Comparison of ENCODE assay signal across 8 cellular contexts in the genomic region with DNA sequence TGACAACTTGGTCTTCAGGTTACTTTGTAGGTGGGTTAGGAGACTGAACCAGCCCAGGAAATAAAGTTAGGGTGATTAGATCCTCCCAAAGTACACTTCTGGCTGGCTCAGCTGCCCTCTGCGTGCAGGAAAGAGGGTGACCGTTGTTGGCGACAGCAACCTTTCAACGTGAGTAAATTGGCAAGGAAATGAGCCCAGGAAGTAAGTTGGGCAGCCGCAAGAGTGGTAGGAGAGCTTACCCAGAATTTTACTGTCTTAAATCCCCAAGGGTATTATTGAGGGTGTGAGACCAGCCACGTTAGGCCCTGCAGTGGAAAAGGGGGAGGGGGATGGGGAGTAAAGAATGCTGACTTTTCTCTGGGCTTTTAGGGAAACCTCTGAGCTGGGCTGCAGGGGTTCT. TPM values are rescaled to one million over a fixed set of nuclear protein-coding genes. Genes with fewer than 3 reads are reported as not detected.
A peak's percentile ranks its signal among the peaks of the same experiment; 100 is the strongest.
DNase-seq lines count a peak whose midpoint lies in the region; ATAC-seq and TF ChIP-seq lines count a peak whose summit lies in the region.

No MANE protein-coding gene starts in this region.

- peak overlapping the region; percentile 91 for H3K4me3 Mint-ChIP-seq in WTC11

- peaks cover 69% of the 10 kb centered on the region for H3K27me3 Mint-ChIP-seq in WTC11 (ENCODE audit: low read depth)

- no peak overlapping the region for H3K27ac ChIP-seq in HUES64 (ENCODE audit: low read depth, low read length)
- peak overlapping the region; percentile 75 to 96 (median 88) for H3K27ac ChIP-seq in spleen

- TF ChIP-seq CTCF in WTC11 (IDR thresholded peaks at IDR 0.05) (no peak), spleen (IDR thresholded peaks at IDR 0.05 in 8 of 11, conservative IDR thresholded peaks at IDR 0.05 in 3 of 11) (no peak), GM10266 (IDR thresholded peaks at IDR 0.05; ENCODE audit: control insufficient read depth, insufficient read depth, low read depth, missing control alignments) (no peak)

- TF ChIP-seq POLR2A in spleen (IDR thresholded peaks at IDR 0.05), result no peak

- H3K36me3 ChIP-seq in HUES64 (ENCODE audit: insufficient read depth, low read length), result no peaks in the 10 kb centered on the region
- H3K36me3 ChIP-seq in endocrine pancreas (ENCODE audit: control insufficient read depth, insufficient read depth, low read length), result no peaks in the 10 kb centered on the region
- H3K36me3 ChIP-seq in spleen, result peaks cover 0 to 6% (median 0%) of the 10 kb centered on the region in 6 donors

- H3K9ac ChIP-seq in HUES64 (ENCODE audit: low read depth, low read length) (no peak overlapping the region), endocrine pancreas (ENCODE audit: control insufficient read depth, insufficient read depth, low read length) (peak overlapping the region; percentile 85)

- 10% methylated on average over 6 of the region's 6 CpGs for WGBS in HUES64
- 8 to 26% (median 15%) methylated on average over 6 of the region's 6 CpGs for WGBS in spleen, 5 donors

- no peaks in the 10 kb centered on the region for H3K9me3 ChIP-seq in HUES64 (ENCODE audit: insufficient read depth, low read depth, low read length)
- H3K9me3 ChIP-seq in endocrine pancreas (ENCODE audit: control insufficient read depth, low read length), result no peaks in the 10 kb centered on the region
- no peaks in the 10 kb centered on the region for H3K9me3 ChIP-seq in spleen

- peak overlapping the region; percentile 96 for H3K4me3 ChIP-seq in HUES64 (ENCODE audit: low read length)
- H3K4me3 ChIP-seq in endocrine pancreas (ENCODE audit: control insufficient read depth, insufficient read depth, low read length), result peak overlapping the region; percentile 93
- peak overlapping the region; percentile 56 to 93 (median 82) for H3K4me3 ChIP-seq in spleen

- H3K27ac Mint-ChIP-seq in WTC11, result no peak overlapping the region

- ATAC-seq in WTC11 (no peak), HG03439 (IDR thresholded peaks at IDR 0.05; ENCODE audit: unreplicated experiment) (no peak), HG03159 (IDR thresholded peaks at IDR 0.05; ENCODE audit: unreplicated experiment) (no peak)

- H3K36me3 Mint-ChIP-seq in WTC11, result no peaks in the 10 kb centered on the region

- H3K27me3 ChIP-seq in HUES64 (ENCODE audit: insufficient read depth, low read length), result peaks cover 67% of the 10 kb centered on the region
- no peaks in the 10 kb centered on the region for H3K27me3 ChIP-seq in endocrine pancreas (ENCODE audit: control insufficient read depth, insufficient read depth, low read length)
- no peaks in the 10 kb centered on the region for H3K27me3 ChIP-seq in spleen (replicated peaks in 1 of 7)

- intact Hi-C loops in spleen (cut with DNase I; ENCODE audit: low total_unique reads), result loop anchor here (5.0 kb wide), 1 partner anchor 65 kb away; no protein-coding TSS in a partner anchor

- H3K4me1 Mint-ChIP-seq in WTC11, result peaks cover 31% of the 10 kb centered on the region

- POLR2A ChIA-PET in WTC11 (lab: Charles Lee), result interaction anchor here (0.5 to 1.1 kb wide), 2 partner anchors 34 to 66 kb away, joined by 3 read pairs; no protein-coding TSS in a partner anchor

- H3K4me1 ChIP-seq in HUES64 (ENCODE audit: insufficient read depth, low read length), result peaks cover 19% of the 10 kb centered on the region; the same call in 1 of the 2 replicates
- H3K4me1 ChIP-seq in endocrine pancreas (ENCODE audit: control insufficient read depth, insufficient read depth, low read length), result peaks cover 5% of the 10 kb centered on the region
- H3K4me1 ChIP-seq in spleen, result peaks cover 22 to 72% (median 56%) of the 10 kb centered on the region in 6 donors

- H3K9me3 Mint-ChIP-seq in WTC11, result no peaks in the 10 kb centered on the region

- DNase-seq in WTC11 (ENCODE audit: low spot score), result peak; percentile 21
- DNase-seq in spleen, result no peak
- no peak for DNase-seq in GM10266 (ENCODE audit: extremely low spot score)
- DNase-seq in iPS-NIHi7 (ENCODE audit: extremely low spot score), result no peak

- CTCF ChIA-PET in WTC11 (lab: Charles Lee), result interaction anchor here (0.6 to 1.7 kb wide), 9 partner anchors 14 to 288 kb away, joined by 3 to 9 read pairs (median 3); no protein-coding TSS in a partner anchor

TF ChIP-seq in WTC11, 78 proteins besides CTCF, POLR2A, EP300 and RAD21 (continues in another document):
- TF ChIP-seq CBFB (CRISPR knock-in tag; IDR thresholded peaks at IDR 0.05; ENCODE audit: low read depth), result no peak
- no peak for TF ChIP-seq ZNF232 (CRISPR knock-in tag; IDR thresholded peaks at IDR 0.05)
- TF ChIP-seq, protein P1, sequence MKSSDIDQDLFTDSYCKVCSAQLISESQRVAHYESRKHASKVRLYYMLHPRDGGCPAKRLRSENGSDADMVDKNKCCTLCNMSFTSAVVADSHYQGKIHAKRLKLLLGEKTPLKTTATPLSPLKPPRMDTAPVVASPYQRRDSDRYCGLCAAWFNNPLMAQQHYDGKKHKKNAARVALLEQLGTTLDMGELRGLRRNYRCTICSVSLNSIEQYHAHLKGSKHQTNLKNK (CRISPR knock-in tag; IDR thresholded peaks at IDR 0.05), result no peak
- TF ChIP-seq OVOL2 (CRISPR knock-in tag; IDR thresholded peaks at IDR 0.05; ENCODE audit: borderline replicate concordance), result no peak
- TF ChIP-seq, protein P2, sequence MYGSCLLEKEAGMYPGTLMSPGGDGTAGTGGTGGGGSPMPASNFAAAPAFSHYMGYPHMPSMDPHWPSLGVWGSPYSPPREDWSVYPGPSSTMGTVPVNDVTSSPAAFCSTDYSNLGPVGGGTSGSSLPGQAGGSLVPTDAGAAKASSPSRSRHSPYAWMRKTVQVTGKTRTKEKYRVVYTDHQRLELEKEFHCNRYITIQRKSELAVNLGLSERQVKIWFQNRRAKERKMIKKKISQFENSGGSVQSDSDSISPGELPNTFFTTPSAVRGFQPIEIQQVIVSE (CRISPR knock-in tag; IDR thresholded peaks at IDR 0.05; ENCODE audit: borderline replicate concordance), result no peak
- TF ChIP-seq, protein P3, sequence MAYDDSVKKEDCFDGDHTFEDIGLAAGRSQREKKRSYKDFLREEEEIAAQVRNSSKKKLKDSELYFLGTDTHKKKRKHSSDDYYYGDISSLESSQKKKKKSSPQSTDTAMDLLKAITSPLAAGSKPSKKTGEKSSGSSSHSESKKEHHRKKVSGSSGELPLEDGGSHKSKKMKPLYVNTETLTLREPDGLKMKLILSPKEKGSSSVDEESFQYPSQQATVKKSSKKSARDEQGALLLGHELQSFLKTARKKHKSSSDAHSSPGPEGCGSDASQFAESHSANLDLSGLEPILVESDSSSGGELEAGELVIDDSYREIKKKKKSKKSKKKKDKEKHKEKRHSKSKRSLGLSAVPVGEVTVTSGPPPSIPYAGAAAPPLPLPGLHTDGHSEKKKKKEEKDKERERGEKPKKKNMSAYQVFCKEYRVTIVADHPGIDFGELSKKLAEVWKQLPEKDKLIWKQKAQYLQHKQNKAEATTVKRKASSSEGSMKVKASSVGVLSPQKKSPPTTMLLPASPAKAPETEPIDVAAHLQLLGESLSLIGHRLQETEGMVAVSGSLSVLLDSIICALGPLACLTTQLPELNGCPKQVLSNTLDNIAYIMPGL (CRISPR knock-in tag; IDR thresholded peaks at IDR 0.05), result no peak
- TF ChIP-seq, protein P4, sequence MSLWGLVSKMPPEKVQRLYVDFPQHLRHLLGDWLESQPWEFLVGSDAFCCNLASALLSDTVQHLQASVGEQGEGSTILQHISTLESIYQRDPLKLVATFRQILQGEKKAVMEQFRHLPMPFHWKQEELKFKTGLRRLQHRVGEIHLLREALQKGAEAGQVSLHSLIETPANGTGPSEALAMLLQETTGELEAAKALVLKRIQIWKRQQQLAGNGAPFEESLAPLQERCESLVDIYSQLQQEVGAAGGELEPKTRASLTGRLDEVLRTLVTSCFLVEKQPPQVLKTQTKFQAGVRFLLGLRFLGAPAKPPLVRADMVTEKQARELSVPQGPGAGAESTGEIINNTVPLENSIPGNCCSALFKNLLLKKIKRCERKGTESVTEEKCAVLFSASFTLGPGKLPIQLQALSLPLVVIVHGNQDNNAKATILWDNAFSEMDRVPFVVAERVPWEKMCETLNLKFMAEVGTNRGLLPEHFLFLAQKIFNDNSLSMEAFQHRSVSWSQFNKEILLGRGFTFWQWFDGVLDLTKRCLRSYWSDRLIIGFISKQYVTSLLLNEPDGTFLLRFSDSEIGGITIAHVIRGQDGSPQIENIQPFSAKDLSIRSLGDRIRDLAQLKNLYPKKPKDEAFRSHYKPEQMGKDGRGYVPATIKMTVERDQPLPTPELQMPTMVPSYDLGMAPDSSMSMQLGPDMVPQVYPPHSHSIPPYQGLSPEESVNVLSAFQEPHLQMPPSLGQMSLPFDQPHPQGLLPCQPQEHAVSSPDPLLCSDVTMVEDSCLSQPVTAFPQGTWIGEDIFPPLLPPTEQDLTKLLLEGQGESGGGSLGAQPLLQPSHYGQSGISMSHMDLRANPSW (CRISPR knock-in tag; conservative IDR thresholded peaks at IDR 0.05; ENCODE audit: low read depth), result no peak
- TF ChIP-seq TEAD4 (CRISPR knock-in tag; IDR thresholded peaks at IDR 0.05), result no peak
- TF ChIP-seq ESRRA (CRISPR knock-in tag; IDR thresholded peaks at IDR 0.05; ENCODE audit: borderline replicate concordance), result no peak
- no peak for TF ChIP-seq SMAD4 (CRISPR knock-in tag; IDR thresholded peaks at IDR 0.05)
- TF ChIP-seq GRHL2 (CRISPR knock-in tag; IDR thresholded peaks at IDR 0.05; ENCODE audit: insufficient replicate concordance, severe bottlenecking), result no peak
- no peak for TF ChIP-seq MYBL2 (CRISPR knock-in tag; IDR thresholded peaks at IDR 0.05)
- TF ChIP-seq, protein P5, sequence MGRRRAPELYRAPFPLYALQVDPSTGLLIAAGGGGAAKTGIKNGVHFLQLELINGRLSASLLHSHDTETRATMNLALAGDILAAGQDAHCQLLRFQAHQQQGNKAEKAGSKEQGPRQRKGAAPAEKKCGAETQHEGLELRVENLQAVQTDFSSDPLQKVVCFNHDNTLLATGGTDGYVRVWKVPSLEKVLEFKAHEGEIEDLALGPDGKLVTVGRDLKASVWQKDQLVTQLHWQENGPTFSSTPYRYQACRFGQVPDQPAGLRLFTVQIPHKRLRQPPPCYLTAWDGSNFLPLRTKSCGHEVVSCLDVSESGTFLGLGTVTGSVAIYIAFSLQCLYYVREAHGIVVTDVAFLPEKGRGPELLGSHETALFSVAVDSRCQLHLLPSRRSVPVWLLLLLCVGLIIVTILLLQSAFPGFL (CRISPR knock-in tag; IDR thresholded peaks at IDR 0.05; ENCODE audit: borderline replicate concordance), result no peak
- TF ChIP-seq FOXP1 (CRISPR knock-in tag; IDR thresholded peaks at IDR 0.05; ENCODE audit: borderline replicate concordance), result no peak

RNA-seq across cellular contexts. Expression of a gene that starts 1.6 kb away (rescaled TPM):
- polyA plus RNA-seq in HUES64 (2013, experiment 1 of 2), result 0.35 TPM
- 0.32 TPM for polyA plus RNA-seq in HUES64 (2013, experiment 2 of 2)
- total RNA-seq in WTC11 (2021), result 1.1 to 1.4 TPM (median 1.1 TPM) in 3 replicates
- 100 to 1,000 TPM in 1 of 7 donors, 10 to 100 TPM in 6; 32.0 to 181 (median 39.5) TPM for total RNA-seq in spleen
- polyA plus RNA-seq in spleen, result 1 to 10 TPM; 5.6 to 8.1 (median 6.3) TPM

Comparison
In these comparisons a context has a peak if more than half of its experiments do, and no peak if none do; other contexts are left out.
1. RNA of a gene that starts 1.6 kb away (total RNA-seq): 32.0 to 181 TPM in spleen; 1.1 to 1.4 TPM in WTC11; every median in the first group is over 10 times any median in the second.
2. Peak in every context shown above with its lines, with median percentiles within 50 percentile points of each other: H3K4me3 ChIP-seq.